ENCODE assay signal across 15 cellular contexts in the genomic region with DNA sequence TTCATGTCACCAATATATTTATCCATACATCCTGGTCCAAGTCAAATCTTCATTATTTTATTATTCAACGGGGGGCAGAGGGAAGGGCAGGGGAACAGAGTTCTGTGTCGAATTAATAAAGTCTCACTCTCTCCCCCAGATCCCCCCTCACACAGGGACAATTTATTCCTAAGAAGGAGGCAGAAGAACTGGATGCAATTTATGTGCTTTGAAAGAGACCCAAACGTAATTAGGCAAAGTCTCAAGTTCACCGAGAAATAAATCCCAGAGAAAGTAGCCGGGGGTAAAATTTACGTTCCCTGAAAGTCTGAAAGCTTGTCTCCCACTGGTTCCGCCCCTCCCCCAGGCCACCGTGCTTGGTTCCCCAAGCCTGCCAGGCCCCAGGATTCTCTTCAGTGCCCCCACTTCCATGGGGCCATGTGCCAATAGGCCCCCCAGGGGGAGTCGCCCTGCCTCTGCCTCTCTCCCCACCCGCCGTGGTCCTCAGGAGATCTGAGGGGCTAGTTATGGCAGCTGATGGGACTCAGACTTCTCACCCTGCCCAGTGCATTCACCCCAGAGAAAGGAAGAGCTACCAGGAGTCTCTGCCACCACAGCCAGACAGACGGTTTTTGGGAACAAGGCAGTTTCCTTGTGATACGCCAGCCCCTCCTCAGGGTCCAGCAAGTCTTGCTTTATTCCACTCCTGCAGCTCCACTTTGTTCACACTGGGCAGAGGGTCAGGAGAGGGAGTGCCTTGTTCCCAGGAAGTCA.
"Had no signal": no experiment of that assay in that cellular context is flagged by ENCODE, and none has a peak within 500 bp of the region (broad histone marks: within the 10 kb centered on the region; RNA-seq: fewer than 3 reads in every experiment).

No MANE protein-coding gene starts in this region.

- H3K4me3 ChIP-seq: ascending aorta, heart left ventricle, right lobe of liver had no signal

- H3K27ac ChIP-seq: ascending aorta, heart left ventricle, right lobe of liver, VCaP had no signal

- ATAC-seq: activated CD8-positive, alpha-beta T cell treated with anti-CD3 and anti-CD28 coated beads, Interleukin-2, amount 10 ng/mL, durations not matched to agents 7 days and 5 days; activated naive CD8-positive, alpha-beta T cell treated with anti-CD3 and anti-CD28 coated beads, Interleukin-2, amount 50 U/mL, for 24 hours; heart left ventricle; left ventricle myocardium superior; right lobe of liver; T-cell had no signal

- H3K9me3 ChIP-seq: ascending aorta, heart left ventricle, right lobe of liver had no signal

- H3K27me3 ChIP-seq: ascending aorta, heart left ventricle, right lobe of liver had no signal

- H3K36me3 ChIP-seq: ascending aorta, heart left ventricle, right lobe of liver had no signal

- DNase-seq: activated CD4-positive, alpha-beta T cell treated with anti-CD3 and anti-CD28 coated beads for 48 hours; activated naive CD4-positive, alpha-beta T cell treated with Interleukin-2 at 50 U/mL for 16 hours; activated naive CD8-positive, alpha-beta T cell treated with anti-CD3 and anti-CD28 coated beads, Interleukin-2, amount 50 U/mL, for 24 hours; effector CD4-positive, alpha-beta T cell; left ventricle myocardium superior; right lobe of liver; stimulated activated CD4-positive, alpha-beta T cell treated with anti-CD3 and anti-CD28 coated beads, Interleukin-1b, Interleukin-23, amount 100 ng/mL, for 48 hours; stimulated activated naive CD4-positive, alpha-beta T cell; substantia nigra; T-cell; T1000 had no signal
